10 cellular contexts compared by ENCODE assay signal in the genomic region with DNA sequence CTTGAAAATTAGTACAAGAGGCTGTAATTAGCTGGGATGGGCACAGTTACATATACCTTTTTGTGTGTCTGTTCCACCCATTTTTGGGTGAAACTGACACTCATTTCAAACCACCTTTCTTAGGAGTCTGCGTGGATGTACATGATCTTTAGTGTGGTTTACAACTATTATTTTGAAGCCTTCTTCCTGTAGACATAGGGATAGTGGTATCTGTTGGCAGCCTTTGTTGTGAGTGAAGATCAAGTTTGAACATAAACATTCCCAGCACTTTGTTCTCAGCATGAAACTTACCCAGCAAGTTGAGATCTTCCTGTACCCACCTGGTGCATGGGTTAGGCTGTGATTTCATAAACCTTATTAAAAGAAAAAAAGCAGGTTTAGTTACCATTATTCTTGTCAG. TPM values are rescaled to one million over a fixed set of nuclear protein-coding genes. Genes with fewer than 3 reads are reported as not detected.
DNase-seq lines count a peak whose midpoint lies in the region; ATAC-seq and TF ChIP-seq lines count a peak whose summit lies in the region.
"Had no signal": no experiment of that assay in that cellular context is flagged by ENCODE, and none has a peak within 500 bp of the region (broad histone marks: within the 10 kb centered on the region; RNA-seq: fewer than 3 reads in every experiment).

No MANE protein-coding gene starts in this region.

- ATAC-seq in activated CD8-positive, alpha-beta T cell treated with anti-CD3 and anti-CD28 coated beads, Interleukin-2, amount 10 ng/mL, durations not matched to agents 7 days and 5 days: no peak
- no peak for ATAC-seq in aorta (ENCODE audit: low FRiP score)
- no peak for ATAC-seq in HG02623 (IDR thresholded peaks at IDR 0.05; ENCODE audit: unreplicated experiment)
- no peak for ATAC-seq in HG03378 (IDR thresholded peaks at IDR 0.05; ENCODE audit: unreplicated experiment)

- WGBS in aorta, 2 donors: 82 to 83% methylated on average over 1 of the region's 1 CpG

- intact Hi-C loops in aorta (cut with DNase I): loop anchor here (5.0 to 10.0 kb wide), 2 partner anchors 48 to 56 kb away; a partner anchor contains a TSS

- peaks cover 1 to 3% of the 10 kb centered on the region in 2 donors for H3K4me1 ChIP-seq in aorta (ENCODE audit: control insufficient read depth in 1 of 2, insufficient read depth in 2 of 2, low read length in 2 of 2)

- POLR2A ChIA-PET in activated CD8-positive, alpha-beta T cell treated with anti-CD3 and anti-CD28 coated beads, Interleukin-2, amount 10 ng/mL, durations not matched to agents 7 days and 5 days (lab: Charles Lee): interaction anchor here (0.9 to 2.4 kb wide), 2 partner anchors 10 to 60 kb away, joined by 3 to 10 read pairs; no protein-coding TSS in a partner anchor

- DNase-seq in DMS79 treated with DMSO at 0.1 percent for 48 hours (lab: John Stamatoyannopoulos, UW): peak; percentile 4
- no peak for DNase-seq in DMS79 (lab: John Stamatoyannopoulos, UW)
- DNase-seq in activated CD8-positive, alpha-beta T cell treated with anti-CD3 and anti-CD28 coated beads, Interleukin-2, amount 10 ng/mL, durations not matched to agents 7 days and 5 days: no peak
- no peak for DNase-seq in foreskin fibroblast
- no peak for DNase-seq in aorta
- DNase-seq: NK-92 treated with Interleukin-12 subunit alpha and Interleukin-12 subunit beta, amount 100 ng/mL, for 24 hours; stimulated activated CD4-positive, alpha-beta T cell treated with anti-CD3 and anti-CD28 coated beads, Interleukin-1b, Interleukin-23, amount 100 ng/mL, for 48 hours had no signal

- H3K9me3 Mint-ChIP-seq in activated CD8-positive, alpha-beta T cell treated with anti-CD3 and anti-CD28 coated beads, Interleukin-2, amount 10 ng/mL, durations not matched to agents 7 days and 5 days (ENCODE audit: insufficient read depth): no peaks in the 10 kb centered on the region

- peaks cover 51% of the 10 kb centered on the region for H3K4me1 Mint-ChIP-seq in activated CD8-positive, alpha-beta T cell treated with anti-CD3 and anti-CD28 coated beads, Interleukin-2, amount 10 ng/mL, durations not matched to agents 7 days and 5 days (ENCODE audit: low read depth)

- CTCF ChIA-PET in activated CD8-positive, alpha-beta T cell treated with anti-CD3 and anti-CD28 coated beads, Interleukin-2, amount 10 ng/mL, durations not matched to agents 7 days and 5 days (lab: Charles Lee): interaction anchor here (0.7 to 2.6 kb wide), 10 partner anchors 10 to 220 kb away, joined by 3 to 8 read pairs (median 4); a partner anchor contains a TSS

- no peaks in the 10 kb centered on the region for H3K9me3 ChIP-seq in aorta (ENCODE audit: control insufficient read depth, low read length)

- H3K27ac ChIP-seq in skin epidermis (peak overlapping the region in 18 of 21 experiments; percentile 50 to 100 (median 96)), aorta (ENCODE audit: low read depth in 1 of 2, low read length in 2 of 2) (no peak overlapping the region)

- H3K27me3 ChIP-seq in aorta (ENCODE audit: control insufficient read depth in 1 of 2, insufficient read depth in 2 of 2, low read length in 1 of 2): no peaks in the 10 kb centered on the region

- no peaks in the 10 kb centered on the region for H3K36me3 ChIP-seq in aorta (ENCODE audit: control insufficient read depth in 1 of 2, insufficient read depth in 2 of 2, low read length in 1 of 2)

- peak overlapping the region; percentile 79 for H3K4me3 Mint-ChIP-seq in activated CD8-positive, alpha-beta T cell treated with anti-CD3 and anti-CD28 coated beads, Interleukin-2, amount 10 ng/mL, durations not matched to agents 7 days and 5 days

- peaks cover 15% of the 10 kb centered on the region for H3K36me3 Mint-ChIP-seq in activated CD8-positive, alpha-beta T cell treated with anti-CD3 and anti-CD28 coated beads, Interleukin-2, amount 10 ng/mL, durations not matched to agents 7 days and 5 days (ENCODE audit: low read depth)

- no peak for TF ChIP-seq CTCF in foreskin fibroblast (IDR thresholded peaks at IDR 0.05; ENCODE audit: low read depth, low read length)

- H3K27ac Mint-ChIP-seq in activated CD8-positive, alpha-beta T cell treated with anti-CD3 and anti-CD28 coated beads, Interleukin-2, amount 10 ng/mL, durations not matched to agents 7 days and 5 days: peak overlapping the region; percentile 51

- H3K27me3 Mint-ChIP-seq in activated CD8-positive, alpha-beta T cell treated with anti-CD3 and anti-CD28 coated beads, Interleukin-2, amount 10 ng/mL, durations not matched to agents 7 days and 5 days (ENCODE audit: low read depth): no peaks in the 10 kb centered on the region

- peak overlapping the region; percentile 87 to 94 for H3K4me3 ChIP-seq in foreskin fibroblast (ENCODE audit: low read depth in 1 of 2, low read length in 2 of 2)
- H3K4me3 ChIP-seq in skin epidermis: peak overlapping the region; percentile 79 to 97 (median 89)
- peak overlapping the region in 1 of 2 donors; percentile 95 for H3K4me3 ChIP-seq in aorta (ENCODE audit: low read length in 2 of 2)

RNA-seq across cellular contexts. Expression of a gene that starts 2.0 kb away (rescaled TPM):
- total RNA-seq in activated CD8-positive, alpha-beta T cell treated with anti-CD3 and anti-CD28 coated beads, Interleukin-2, amount 10 ng/mL, durations not matched to agents 7 days and 5 days: 10 to 100 TPM; 14.2 to 14.7 TPM
- 10 to 100 TPM; 65.8 to 85.1 TPM for total RNA-seq in aorta
- 10 to 100 TPM; 16.3 to 26.5 TPM for polyA plus RNA-seq in aorta

RNA-seq across cellular contexts. Expression of a gene that starts 56.4 kb away (rescaled TPM):
- 100 to 1,000 TPM; 173 to 177 TPM for total RNA-seq in activated CD8-positive, alpha-beta T cell treated with anti-CD3 and anti-CD28 coated beads, Interleukin-2, amount 10 ng/mL, durations not matched to agents 7 days and 5 days
- 100 to 1,000 TPM in 1 of 2 donors, 10 to 100 TPM in 1; 91.4 to 123 TPM for total RNA-seq in aorta
- 10 to 100 TPM; 29.2 to 74.6 TPM for polyA plus RNA-seq in aorta

Comparison
In these comparisons a context has a peak if more than half of its experiments do, and no peak if none do; other contexts are left out.
1. H3K27ac ChIP-seq: peak in skin epidermis (18 of 21); none in aorta (0 of 2).
2. RNA of a gene that starts 2.0 kb away (total RNA-seq): 65.8 to 85.1 TPM in aorta; 14.2 to 14.7 TPM in activated CD8-positive, alpha-beta T cell treated with anti-CD3 and anti-CD28 coated beads, Interleukin-2, amount 10 ng/mL, durations not matched to agents 7 days and 5 days; every median in the first group is over 4 times any median in the second.